In the genomic region with DNA sequence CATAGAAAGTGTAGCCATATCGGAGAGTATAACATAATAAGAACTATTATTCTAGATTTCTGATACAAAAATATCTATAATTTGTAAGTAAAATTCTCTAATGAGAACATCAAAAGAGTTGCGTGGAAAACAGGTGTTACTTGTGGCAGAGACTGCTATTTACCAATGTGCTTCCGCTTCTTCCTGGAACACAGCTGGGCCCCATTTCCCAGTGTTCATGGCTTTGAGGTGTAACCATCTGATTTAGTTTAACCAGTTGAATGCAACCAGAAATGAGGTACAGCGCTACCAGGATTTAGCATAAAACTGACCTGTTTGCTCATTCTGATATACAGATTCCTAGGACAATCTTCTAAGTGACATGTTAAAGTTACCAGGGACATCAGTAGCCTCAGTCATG, we compare ENCODE assay signal across 8 cellular contexts.
"Had no signal": no experiment of that assay in that cellular context is flagged by ENCODE, and none has a peak within 500 bp of the region (broad histone marks: within the 10 kb centered on the region; RNA-seq: fewer than 3 reads in every experiment).

No MANE protein-coding gene starts in this region.

- H3K27ac ChIP-seq: GM23248, HL-60 had no signal

- DNase-seq: GM23248, H9, HCEC 1CT, Karpas-422, KG1 had no signal

- ATAC-seq: HepG2, K562 had no signal

- H3K4me3 ChIP-seq: GM23248, K562 had no signal

- H3K9ac ChIP-seq: GM23248 had no signal

- H2AFZ ChIP-seq: GM23248 had no signal
